In genomic region chr12:51520576-51521325, GRCh38 we compare ENCODE assay signal across 19 cellular contexts.
DNase-seq lines count a peak whose midpoint lies in the region; ATAC-seq and TF ChIP-seq lines count a peak whose summit lies in the region.
"Had no signal": no experiment of that assay in that cellular context is flagged by ENCODE, and none has a peak within 500 bp of the region (broad histone marks: within the 10 kb centered on the region; RNA-seq: fewer than 3 reads in every experiment).

No MANE protein-coding gene starts in this region.

- H3K4me3 ChIP-seq in GM23338 = no peak overlapping the region
- H3K4me3 ChIP-seq in NT2/D1 (ENCODE audit: insufficient read length, low read depth) = no peak overlapping the region
- H3K4me3 ChIP-seq in CD4-positive, alpha-beta memory T cell (ENCODE audit: low read length in 2 of 2) = no peak overlapping the region
- H3K4me3 ChIP-seq: coronary artery, GM23248, left ventricle myocardium inferior had no signal

- no peak overlapping the region for H3K27ac Mint-ChIP-seq in GM23338
- H3K27ac Mint-ChIP-seq in activated T-helper 2 cell treated with anti-CD3 and anti-CD28 coated beads, Interferon-gamma antibody, Interleukin-2, Interleukin-4, amounts not matched to agents 10 μg/mL and 5 μg/mL and 100 μg/mL, durations not matched to agents 14 hours and 24 hours and 36 hours = no peak overlapping the region
- peak overlapping the region in 1 of 7 donors; percentile 4 for H3K27ac Mint-ChIP-seq in CD4-positive, alpha-beta memory T cell
- H3K27ac Mint-ChIP-seq: activated B cell treated with CpG ODN at 0.5 μM for 24 hours; brain; CD8-positive, alpha-beta memory T cell; T-helper 2 cell treated with Interferon-gamma antibody and Interleukin-4, amounts not matched to agents 5 μg/mL and 100 μg/mL, for 36 hours had no signal

- no peak overlapping the region for H3K4me3 Mint-ChIP-seq in GM23338
- no peak overlapping the region for H3K4me3 Mint-ChIP-seq in activated T-helper 2 cell treated with anti-CD3 and anti-CD28 coated beads, Interferon-gamma antibody, Interleukin-2, Interleukin-4, amounts not matched to agents 10 μg/mL and 5 μg/mL and 100 μg/mL, durations not matched to agents 14 hours and 24 hours and 36 hours (ENCODE audit: low read depth)
- H3K4me3 Mint-ChIP-seq in CD4-positive, alpha-beta memory T cell = no peak overlapping the region
- H3K4me3 Mint-ChIP-seq: activated B cell treated with CpG ODN at 0.5 μM for 24 hours; brain; CD8-positive, alpha-beta memory T cell; neural crest cell; T-helper 2 cell treated with Interferon-gamma antibody and Interleukin-4, amounts not matched to agents 5 μg/mL and 100 μg/mL, for 36 hours had no signal

- H3K4me1 ChIP-seq in GM23338 (ENCODE audit: insufficient read depth) = no peaks in the 10 kb centered on the region
- peaks cover 5% of the 10 kb centered on the region for H3K4me1 ChIP-seq in NT2/D1 (ENCODE audit: insufficient read depth, insufficient read length)
- no peaks in the 10 kb centered on the region for H3K4me1 ChIP-seq in CD4-positive, alpha-beta memory T cell (ENCODE audit: insufficient read depth, low read length)
- H3K4me1 ChIP-seq: left ventricle myocardium inferior had no signal

- H3K9me2 ChIP-seq in GM23338 (ENCODE audit: insufficient read depth) = no peaks in the 10 kb centered on the region

- H3K36me3 ChIP-seq in GM23338 (ENCODE audit: insufficient read depth) = no peaks in the 10 kb centered on the region
- H3K36me3 ChIP-seq in NT2/D1 (ENCODE audit: insufficient read depth, insufficient read length, low read length) = no peaks in the 10 kb centered on the region
- no peaks in the 10 kb centered on the region for H3K36me3 ChIP-seq in CD4-positive, alpha-beta memory T cell (ENCODE audit: insufficient read depth, low read length)
- H3K36me3 ChIP-seq: left ventricle myocardium inferior had no signal

- no peaks in the 10 kb centered on the region for H3K4me1 Mint-ChIP-seq in GM23338
- peaks cover 4% of the 10 kb centered on the region for H3K4me1 Mint-ChIP-seq in activated T-helper 2 cell treated with anti-CD3 and anti-CD28 coated beads, Interferon-gamma antibody, Interleukin-2, Interleukin-4, amounts not matched to agents 10 μg/mL and 5 μg/mL and 100 μg/mL, durations not matched to agents 14 hours and 24 hours and 36 hours (ENCODE audit: low read depth)
- no peaks in the 10 kb centered on the region for H3K4me1 Mint-ChIP-seq in CD4-positive, alpha-beta memory T cell
- H3K4me1 Mint-ChIP-seq: activated B cell treated with CpG ODN at 0.5 μM for 24 hours; brain; CD8-positive, alpha-beta memory T cell; neural crest cell had no signal

- peak; percentile 53 to 76 for TF ChIP-seq CTCF in GM23338 (conservative IDR thresholded peaks at IDR 0.05; ENCODE audit: low read depth in 2 of 2)

- H3K9me3 Mint-ChIP-seq in GM23338 = no peaks in the 10 kb centered on the region
- H3K9me3 Mint-ChIP-seq in activated T-helper 2 cell treated with anti-CD3 and anti-CD28 coated beads, Interferon-gamma antibody, Interleukin-2, Interleukin-4, amounts not matched to agents 10 μg/mL and 5 μg/mL and 100 μg/mL, durations not matched to agents 14 hours and 24 hours and 36 hours = no peaks in the 10 kb centered on the region
- H3K9me3 Mint-ChIP-seq in CD4-positive, alpha-beta memory T cell = no peaks in the 10 kb centered on the region
- H3K9me3 Mint-ChIP-seq: activated B cell treated with CpG ODN at 0.5 μM for 24 hours; brain; CD8-positive, alpha-beta memory T cell; neural crest cell; T-helper 2 cell treated with Interferon-gamma antibody and Interleukin-4, amounts not matched to agents 5 μg/mL and 100 μg/mL, for 36 hours had no signal

- DNase-seq in GM23338 (ENCODE audit: low spot score) = peak; percentile 79
- DNase-seq in NT2/D1 (ENCODE audit: low read depth, low spot score) = peak; percentile 13
- peak in 36 of 42 donors; percentile 7 to 79 (median 44) for DNase-seq in head of caudate nucleus
- DNase-seq in posterior vena cava (ENCODE audit: low spot score) = peak; percentile 54
- DNase-seq in central memory CD4-positive, alpha-beta T cell = no peak
- DNase-seq in activated T-helper 2 cell treated with anti-CD3 and anti-CD28 coated beads, Interferon-gamma antibody, Interleukin-2, Interleukin-4, amounts not matched to agents 10 μg/mL and 5 μg/mL and 100 μg/mL, durations not matched to agents 14 hours and 24 hours and 36 hours (ENCODE audit: low spot score) = no peak
- DNase-seq in CD4-positive, alpha-beta memory T cell = no peak
- DNase-seq: activated B cell treated with CpG ODN at 0.5 μM for 24 hours; activated CD4-positive, alpha-beta T cell treated with anti-CD3 and anti-CD28 coated beads, Interleukin-2, amount 50 U/mL, for 4 hours; activated CD8-positive, alpha-beta memory T cell treated with anti-CD3 and anti-CD28 coated beads, Interleukin-2, amount 50 U/mL, for 4 hours; CD8-positive, alpha-beta memory T cell; GM23248; left ventricle myocardium inferior; stimulated activated CD4-positive, alpha-beta T cell treated with anti-CD3 and anti-CD28 coated beads, Interleukin-2, amount 100 ng/mL, for 48 hours; stimulated activated naive CD4-positive, alpha-beta T cell treated with Interleukin-2 at 50 U/mL for 16 hours had no signal

- H4K20me1 ChIP-seq in GM23338 (replicated peaks; ENCODE audit: insufficient read depth) = no peaks in the 10 kb centered on the region

- POLR2A ChIA-PET in CD4-positive, alpha-beta memory T cell (lab: Charles Lee; ENCODE audit: partially characterized antibody) = no interaction called here

- no peaks in the 10 kb centered on the region for H3K27me3 ChIP-seq in GM23338 (ENCODE audit: insufficient read depth)
- no peaks in the 10 kb centered on the region for H3K27me3 ChIP-seq in NT2/D1 (ENCODE audit: insufficient read depth, insufficient read length)
- no peaks in the 10 kb centered on the region for H3K27me3 ChIP-seq in CD4-positive, alpha-beta memory T cell (ENCODE audit: insufficient read depth, low read length)

- no peaks in the 10 kb centered on the region for H3F3A ChIP-seq in GM23338 (replicated peaks; ENCODE audit: low read depth)

- no peak overlapping the region for H3K27ac ChIP-seq in GM23338 (ENCODE audit: low read depth)
- H3K27ac ChIP-seq in CD4-positive, alpha-beta memory T cell (ENCODE audit: low read depth, low read length) = no peak overlapping the region
- H3K27ac ChIP-seq: coronary artery, GM23248, left ventricle myocardium inferior had no signal

- H3K27me3 Mint-ChIP-seq in GM23338 (ENCODE audit: insufficient read depth, low read depth, poor library complexity) = peaks cover 5% of the 10 kb centered on the region
- peaks cover 2% of the 10 kb centered on the region for H3K27me3 Mint-ChIP-seq in activated T-helper 2 cell treated with anti-CD3 and anti-CD28 coated beads, Interferon-gamma antibody, Interleukin-2, Interleukin-4, amounts not matched to agents 10 μg/mL and 5 μg/mL and 100 μg/mL, durations not matched to agents 14 hours and 24 hours and 36 hours (ENCODE audit: low read depth)
- H3K27me3 Mint-ChIP-seq in CD4-positive, alpha-beta memory T cell = peaks cover 0 to 2% of the 10 kb centered on the region in 2 donors
- H3K27me3 Mint-ChIP-seq: activated B cell treated with CpG ODN at 0.5 μM for 24 hours, brain had no signal

- no peaks in the 10 kb centered on the region for H3K79me2 ChIP-seq in GM23338 (replicated peaks; ENCODE audit: insufficient read depth)

- intact Hi-C loops in head of caudate nucleus (cut with DNase I) (no loop called here), posterior vena cava (cut with DNase I) (no loop called here)
- intact Hi-C loops in activated T-helper 2 cell treated with anti-CD3 and anti-CD28 coated beads, Interferon-gamma antibody, Interleukin-2, Interleukin-4, amounts not matched to agents 10 μg/mL and 5 μg/mL and 100 μg/mL, durations not matched to agents 14 hours and 24 hours and 36 hours (cut with micrococcal nuclease) = no loop called here
- intact Hi-C loops in CD4-positive, alpha-beta memory T cell (cut with micrococcal nuclease) = no loop called here

- no peak overlapping the region for H3K4me2 ChIP-seq in GM23338

- no peak overlapping the region for H3K9ac ChIP-seq in NT2/D1 (ENCODE audit: insufficient read length, low read depth)
- H3K9ac ChIP-seq: GM23248 had no signal

- H3K36me3 Mint-ChIP-seq in GM23338 (ENCODE audit: low read depth) = no peaks in the 10 kb centered on the region
- H3K36me3 Mint-ChIP-seq in activated T-helper 2 cell treated with anti-CD3 and anti-CD28 coated beads, Interferon-gamma antibody, Interleukin-2, Interleukin-4, amounts not matched to agents 10 μg/mL and 5 μg/mL and 100 μg/mL, durations not matched to agents 14 hours and 24 hours and 36 hours (ENCODE audit: low read depth) = no peaks in the 10 kb centered on the region
- no peaks in the 10 kb centered on the region for H3K36me3 Mint-ChIP-seq in CD4-positive, alpha-beta memory T cell
- H3K36me3 Mint-ChIP-seq: brain had no signal

- H3K9me3 ChIP-seq in NT2/D1 (ENCODE audit: insufficient read depth, low read length) = no peaks in the 10 kb centered on the region
- no peaks in the 10 kb centered on the region for H3K9me3 ChIP-seq in CD4-positive, alpha-beta memory T cell (ENCODE audit: control insufficient read depth in 1 of 2, low read length in 2 of 2)
- H3K9me3 ChIP-seq: left ventricle myocardium inferior had no signal

- no peak overlapping the region for H2AFZ ChIP-seq in GM23338
- H2AFZ ChIP-seq: GM23248 had no signal

- CTCF ChIA-PET in CD4-positive, alpha-beta memory T cell (lab: Charles Lee; ENCODE audit: partially characterized antibody) = interaction anchor here (2.5 kb wide), 1 partner anchor 10 kb away, joined by 10 read pairs; no protein-coding TSS in a partner anchor

- peak; percentile 89 for ATAC-seq in GM23338

Comparison
In these comparisons a context has a peak if more than half of its experiments do, and no peak if none do; other contexts are left out.
1. DNase-seq: peak in GM23338 (single experiment), NT2/D1 (single experiment), head of caudate nucleus (36 of 42) and posterior vena cava (single experiment); none in central memory CD4-positive, alpha-beta T cell (single experiment), activated T-helper 2 cell treated with anti-CD3 and anti-CD28 coated beads, Interferon-gamma antibody, Interleukin-2, Interleukin-4, amounts not matched to agents 10 μg/mL and 5 μg/mL and 100 μg/mL, durations not matched to agents 14 hours and 24 hours and 36 hours (single experiment) and CD4-positive, alpha-beta memory T cell (0 of 5).